In genomic region chr18:33755918-33756590, GRCh38 we compare ENCODE assay signal across 8 cellular contexts.
DNase-seq lines count a peak whose midpoint lies in the region; ATAC-seq and TF ChIP-seq lines count a peak whose summit lies in the region.

No MANE protein-coding gene starts in this region.

- no peaks in the 10 kb centered on the region; a peak in 2 of 4 replicates for H3K4me1 ChIP-seq in SK-N-SH (ENCODE audit: control insufficient read depth in 1 of 2, insufficient read depth in 2 of 2, low read depth in 1 of 2, low read length in 1 of 2)
- peaks cover 3% of the 10 kb centered on the region; the same call in 1 of the 2 replicates for H3K4me1 ChIP-seq in Panc1 (ENCODE audit: control insufficient read depth, insufficient read depth, low read length)
- H3K4me1 ChIP-seq in upper lobe of left lung, result no peaks in the 10 kb centered on the region

- no peaks in the 10 kb centered on the region for H4K20me1 ChIP-seq in SK-N-SH (ENCODE audit: insufficient read depth)

- DNase-seq in SK-N-SH (no peak), Panc1 (ENCODE audit: low read depth, low spot score) (peak; percentile 81), fibroblast of mammary gland (ENCODE audit: low read depth) (peak; percentile 97), upper lobe of left lung (no peak), NCI-H187 (lab: John Stamatoyannopoulos, UW) (no peak), mesenteric fat pad (ENCODE audit: low spot score) (no peak)

- BruUV-seq in Panc1 (replicated peaks; lab: Mats Ljungman, UMichigan), result no TSS peak

- no peaks in the 10 kb centered on the region for H3F3A ChIP-seq in SK-N-SH (replicated peaks; ENCODE audit: insufficient read depth)

- H3K9me3 ChIP-seq in SK-N-SH (no peaks in the 10 kb centered on the region), Panc1 (ENCODE audit: control insufficient read depth, insufficient read depth, low read depth, low read length) (no peaks in the 10 kb centered on the region), upper lobe of left lung (no peaks in the 10 kb centered on the region)

- TF ChIP-seq POLR2A in upper lobe of left lung (IDR thresholded peaks at IDR 0.05), result no peak

- no peaks in the 10 kb centered on the region for H3K36me3 ChIP-seq in SK-N-SH (replicated peaks in 1 of 2; ENCODE audit: control insufficient read depth in 1 of 2, insufficient read depth in 2 of 2, low read length in 1 of 2)
- no peaks in the 10 kb centered on the region for H3K36me3 ChIP-seq in Panc1 (ENCODE audit: control insufficient read depth, insufficient read depth, low read length)
- H3K36me3 ChIP-seq in upper lobe of left lung, result no peaks in the 10 kb centered on the region

- POLR2A ChIA-PET in SK-N-SH (lab: Yijun Ruan, JAX) (no interaction called here), Panc1 (lab: Charles Lee) (no interaction called here)

- no peak overlapping the region for H3K9ac ChIP-seq in SK-N-SH

- H2AFZ ChIP-seq in SK-N-SH (ENCODE audit: low read depth), result no peak overlapping the region

- no peak for TF ChIP-seq RAD21 in SK-N-SH (IDR thresholded peaks at IDR 0.05; ENCODE audit: low read length)

- H3K79me2 ChIP-seq in SK-N-SH (ENCODE audit: insufficient read depth), result no peaks in the 10 kb centered on the region

- 16% methylated on average over 6 of the region's 6 CpGs for WGBS in SK-N-SH (ENCODE audit: low lambda C conversion rate)
- WGBS in upper lobe of left lung, 2 donors, result 40 to 48% methylated on average over 6 of the region's 6 CpGs

- no peaks in the 10 kb centered on the region for H3K27me3 ChIP-seq in SK-N-SH (ENCODE audit: insufficient read depth)
- H3K27me3 ChIP-seq in Panc1 (ENCODE audit: control insufficient read depth, insufficient read depth, low read length), result no peaks in the 10 kb centered on the region
- H3K27me3 ChIP-seq in upper lobe of left lung, result no peaks in the 10 kb centered on the region

- TF ChIP-seq CTCF in SK-N-SH (IDR thresholded peaks at IDR 0.05) (no peak), Panc1 (IDR thresholded peaks at IDR 0.05) (no peak), fibroblast of mammary gland (conservative IDR thresholded peaks at IDR 0.05; ENCODE audit: control insufficient read depth, insufficient read depth, low read depth, low read length) (no peak), upper lobe of left lung (IDR thresholded peaks at IDR 0.05) (no peak)

- TF ChIP-seq EP300 in SK-N-SH (IDR thresholded peaks at IDR 0.05; ENCODE audit: borderline replicate concordance in 1 of 2, low read depth in 1 of 2, low read length in 1 of 2), result no peak
- TF ChIP-seq EP300 in upper lobe of left lung (IDR thresholded peaks at IDR 0.05), result no peak

- H3K4me2 ChIP-seq in SK-N-SH, result 0 out of 2 replicates have a peak overlapping the region, but pooled peaks have one; percentile 21

- H3K4me3 ChIP-seq in SK-N-SH (ENCODE audit: low read depth in 2 of 2, low read length in 1 of 2) (no peak overlapping the region), Panc1 (ENCODE audit: low read depth in 2 of 2, low read length in 2 of 2) (no peak overlapping the region), fibroblast of mammary gland (ENCODE audit: control insufficient read depth, low read depth, low read length) (no peak overlapping the region), upper lobe of left lung (no peak overlapping the region)

- intact Hi-C loops in Panc1 (cut with micrococcal nuclease; ENCODE audit: unreplicated experiment), result no loop called here

- in situ Hi-C loops in Panc1 (cut with HindIII; ENCODE audit: low pct_unique_long_range_greater_than_20kb, low sequenced_read_pairs), result no loop called here

- no peak overlapping the region for H3K27ac ChIP-seq in SK-N-SH (ENCODE audit: low read depth in 2 of 2, low read length in 1 of 2)
- no peak overlapping the region for H3K27ac ChIP-seq in Panc1 (ENCODE audit: low read length)
- H3K27ac ChIP-seq in upper lobe of left lung, result no peak overlapping the region

- H3K9me2 ChIP-seq in SK-N-SH, result no peaks in the 10 kb centered on the region

- ATAC-seq in SK-N-SH treated with all-trans-retinoic acid at 6 μM for 48 hours (no peak), Panc1 (peak; percentile 89), upper lobe of left lung (ENCODE audit: low FRiP score in 2 of 2) (peak; percentile 83 to 91), GM18517 (IDR thresholded peaks at IDR 0.05; ENCODE audit: unreplicated experiment) (no peak)

- CTCF ChIA-PET in SK-N-SH (lab: Yijun Ruan, JAX) (interaction anchor here (1.4 kb wide), 1 partner anchor 366 kb away, joined by 4 read pairs; no protein-coding TSS in a partner anchor), Panc1 (lab: Charles Lee) (no interaction called here)

TF ChIP-seq in SK-N-SH, 30 proteins besides CTCF, POLR2A, EP300 and RAD21:
- TF ChIP-seq, protein P1, sequence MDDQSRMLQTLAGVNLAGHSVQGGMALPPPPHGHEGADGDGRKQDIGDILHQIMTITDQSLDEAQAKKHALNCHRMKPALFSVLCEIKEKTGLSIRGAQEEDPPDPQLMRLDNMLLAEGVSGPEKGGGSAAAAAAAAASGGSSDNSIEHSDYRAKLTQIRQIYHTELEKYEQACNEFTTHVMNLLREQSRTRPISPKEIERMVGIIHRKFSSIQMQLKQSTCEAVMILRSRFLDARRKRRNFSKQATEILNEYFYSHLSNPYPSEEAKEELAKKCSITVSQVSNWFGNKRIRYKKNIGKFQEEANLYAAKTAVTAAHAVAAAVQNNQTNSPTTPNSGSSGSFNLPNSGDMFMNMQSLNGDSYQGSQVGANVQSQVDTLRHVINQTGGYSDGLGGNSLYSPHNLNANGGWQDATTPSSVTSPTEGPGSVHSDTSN (IDR thresholded peaks at IDR 0.05), result no peak
- TF ChIP-seq JUND (IDR thresholded peaks at IDR 0.05) (0 out of 2 replicates have a peak, but pooled peaks have one; percentile 8), MAX (IDR thresholded peaks at IDR 0.05; ENCODE audit: low read depth) (0 out of 2 replicates have a peak, but pooled peaks have one; percentile 28), FOSL2 (IDR thresholded peaks at IDR 0.05; ENCODE audit: borderline replicate concordance, low read depth) (peak; percentile 8; the same call in 1 of the 2 replicates)
TF ChIP-seq in SK-N-SH: peak in this region for 3.

TF ChIP-seq in SK-N-SH treated with all-trans-retinoic acid at 6 μM for 48 hours, 23 proteins besides CTCF, POLR2A, EP300 and RAD21 (continues in another document):
- no peak for TF ChIP-seq ISL1 (CRISPR knock-in tag; IDR thresholded peaks at IDR 0.05)
- no peak for TF ChIP-seq TCF4 (CRISPR knock-in tag; IDR thresholded peaks at IDR 0.05; ENCODE audit: borderline replicate concordance)
- TF ChIP-seq TOX (CRISPR knock-in tag; IDR thresholded peaks at IDR 0.05; ENCODE audit: borderline replicate concordance), result no peak
- no peak for TF ChIP-seq ZFP30 (CRISPR knock-in tag; IDR thresholded peaks at IDR 0.05)
- no peak for TF ChIP-seq CSDC2 (CRISPR knock-in tag; IDR thresholded peaks at IDR 0.05)
- no peak for TF ChIP-seq PPARA (CRISPR knock-in tag; IDR thresholded peaks at IDR 0.05; ENCODE audit: borderline replicate concordance)
- no peak for TF ChIP-seq ZNF565 (CRISPR knock-in tag; conservative IDR thresholded peaks at IDR 0.05; ENCODE audit: low read depth)
- no peak for TF ChIP-seq ESRRG (CRISPR knock-in tag; IDR thresholded peaks at IDR 0.05)
- TF ChIP-seq, protein P2, sequence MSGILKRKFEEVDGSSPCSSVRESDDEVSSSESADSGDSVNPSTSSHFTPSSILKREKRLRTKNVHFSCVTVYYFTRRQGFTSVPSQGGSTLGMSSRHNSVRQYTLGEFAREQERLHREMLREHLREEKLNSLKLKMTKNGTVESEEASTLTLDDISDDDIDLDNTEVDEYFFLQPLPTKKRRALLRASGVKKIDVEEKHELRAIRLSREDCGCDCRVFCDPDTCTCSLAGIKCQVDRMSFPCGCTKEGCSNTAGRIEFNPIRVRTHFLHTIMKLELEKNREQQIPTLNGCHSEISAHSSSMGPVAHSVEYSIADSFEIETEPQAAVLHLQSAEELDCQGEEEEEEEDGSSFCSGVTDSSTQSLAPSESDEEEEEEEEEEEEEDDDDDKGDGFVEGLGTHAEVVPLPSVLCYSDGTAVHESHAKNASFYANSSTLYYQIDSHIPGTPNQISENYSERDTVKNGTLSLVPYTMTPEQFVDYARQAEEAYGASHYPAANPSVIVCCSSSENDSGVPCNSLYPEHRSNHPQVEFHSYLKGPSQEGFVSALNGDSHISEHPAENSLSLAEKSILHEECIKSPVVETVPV (CRISPR knock-in tag; IDR thresholded peaks at IDR 0.05), result no peak
- no peak for TF ChIP-seq GLIS3 (CRISPR knock-in tag; IDR thresholded peaks at IDR 0.05)
- TF ChIP-seq, protein P3, sequence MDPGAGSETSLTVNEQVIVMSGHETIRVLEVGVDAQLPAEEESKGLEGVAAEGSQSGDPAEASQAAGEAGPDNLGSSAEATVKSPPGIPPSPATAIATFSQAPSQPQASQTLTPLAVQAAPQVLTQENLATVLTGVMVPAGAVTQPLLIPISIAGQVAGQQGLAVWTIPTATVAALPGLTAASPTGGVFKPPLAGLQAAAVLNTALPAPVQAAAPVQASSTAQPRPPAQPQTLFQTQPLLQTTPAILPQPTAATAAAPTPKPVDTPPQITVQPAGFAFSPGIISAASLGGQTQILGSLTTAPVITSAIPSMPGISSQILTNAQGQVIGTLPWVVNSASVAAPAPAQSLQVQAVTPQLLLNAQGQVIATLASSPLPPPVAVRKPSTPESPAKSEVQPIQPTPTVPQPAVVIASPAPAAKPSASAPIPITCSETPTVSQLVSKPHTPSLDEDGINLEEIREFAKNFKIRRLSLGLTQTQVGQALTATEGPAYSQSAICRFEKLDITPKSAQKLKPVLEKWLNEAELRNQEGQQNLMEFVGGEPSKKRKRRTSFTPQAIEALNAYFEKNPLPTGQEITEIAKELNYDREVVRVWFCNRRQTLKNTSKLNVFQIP (CRISPR knock-in tag; IDR thresholded peaks at IDR 0.05; ENCODE audit: borderline replicate concordance, low read depth), result no peak
- TF ChIP-seq SNAI2 (CRISPR knock-in tag; IDR thresholded peaks at IDR 0.05), result no peak
- TF ChIP-seq RARB (CRISPR knock-in tag; IDR thresholded peaks at IDR 0.05), result no peak
- TF ChIP-seq ARNTL (CRISPR knock-in tag; IDR thresholded peaks at IDR 0.05; ENCODE audit: borderline replicate concordance, low read depth), result no peak
- no peak for TF ChIP-seq ZFP3 (CRISPR knock-in tag; IDR thresholded peaks at IDR 0.05)
- no peak for TF ChIP-seq ZNF70 (CRISPR knock-in tag; IDR thresholded peaks at IDR 0.05)
- TF ChIP-seq ZC3H10 (CRISPR knock-in tag; IDR thresholded peaks at IDR 0.05), result no peak

Comparison
In these comparisons a context has a peak if more than half of its experiments do, and no peak if none do; other contexts are left out.
1. DNase-seq: peak in Panc1 (single experiment) and fibroblast of mammary gland (single experiment); none in SK-N-SH (single experiment), upper lobe of left lung (0 of 2), NCI-H187 (0 of 2) and mesenteric fat pad (single experiment).
2. ATAC-seq: peak in Panc1 (single experiment) and upper lobe of left lung (2 of 2); none in SK-N-SH treated with all-trans-retinoic acid at 6 μM for 48 hours (single experiment) and GM18517 (single experiment).